In genomic region chr12:13045816-13046215, GRCh38 we compare ENCODE assay signal across 2 cellular contexts.
TF ChIP-seq lines count a peak whose summit lies in the region.

No MANE protein-coding gene starts in this region.

TF ChIP-seq in GM23338, 12 proteins besides CTCF, POLR2A, EP300 and RAD21:
- no peak for TF ChIP-seq ZNF331 (CRISPR knock-in tag; IDR thresholded peaks at IDR 0.05; ENCODE audit: low read depth)
- no peak for TF ChIP-seq NANOG (IDR thresholded peaks at IDR 0.05; ENCODE audit: borderline replicate concordance)
- TF ChIP-seq POLR2AphosphoS5 (IDR thresholded peaks at IDR 0.05; ENCODE audit: low read depth): no peak
- no peak for TF ChIP-seq STAT1 (IDR thresholded peaks at IDR 0.05; ENCODE audit: unreplicated experiment)
- no peak for TF ChIP-seq ZNF114 (CRISPR knock-in tag; IDR thresholded peaks at IDR 0.05)
- no peak for TF ChIP-seq ZNF462 (CRISPR knock-in tag; IDR thresholded peaks at IDR 0.05)
- TF ChIP-seq CREB1 (CRISPR knock-in tag; IDR thresholded peaks at IDR 0.05; ENCODE audit: low read depth): no peak
- no peak for TF ChIP-seq EZH2 (IDR thresholded peaks at IDR 0.05; ENCODE audit: low read depth, unreplicated experiment)
- no peak for TF ChIP-seq JUNB (IDR thresholded peaks at IDR 0.05; ENCODE audit: unreplicated experiment)
- no peak for TF ChIP-seq ETS1 (IDR thresholded peaks at IDR 0.05)
- TF ChIP-seq REST (IDR thresholded peaks at IDR 0.05; ENCODE audit: unreplicated experiment): no peak
- TF ChIP-seq EZH2phosphoT487 (IDR thresholded peaks at IDR 0.05; ENCODE audit: unreplicated experiment): no peak
TF ChIP-seq in GM23338: peak in this region for 0.

TF ChIP-seq in neural cell, 6 proteins besides CTCF, POLR2A, EP300 and RAD21:
- no peak for TF ChIP-seq POLR2AphosphoS5 (IDR thresholded peaks at IDR 0.05)
- TF ChIP-seq REST (IDR thresholded peaks at IDR 0.05; ENCODE audit: borderline replicate concordance): no peak
- no peak for TF ChIP-seq EZH2 (IDR thresholded peaks at IDR 0.05; ENCODE audit: borderline replicate concordance, insufficient read depth, low read length, poor library complexity, severe bottlenecking)
- no peak for TF ChIP-seq TAF1 (IDR thresholded peaks at IDR 0.05; ENCODE audit: low read depth)
- no peak for TF ChIP-seq MXI1 (conservative IDR thresholded peaks at IDR 0.05; ENCODE audit: poor library complexity, severe bottlenecking)
- TF ChIP-seq SMC3 (conservative IDR thresholded peaks at IDR 0.05; ENCODE audit: poor library complexity): no peak
TF ChIP-seq in neural cell: peak in this region for 0.
